In genomic region chr1:120850531-120851421, GRCh38 we compare ENCODE assay signal across 1 cellular context.
TF ChIP-seq lines count a peak whose summit lies in the region.
"Not testable (repeated sequence)": the region's sequence is repeated elsewhere in the genome, so short reads cannot be mapped to it uniquely, and the experiment has no call there.

No MANE protein-coding gene starts in this region.

TF ChIP-seq in HepG2, 621 proteins besides CTCF, POLR2A, EP300 and RAD21 (continued from another document and continues in another):
- TF ChIP-seq ZNF574 (CRISPR knock-in tag; IDR thresholded peaks at IDR 0.05) (peak; percentile 54), SNAPC2 (CRISPR knock-in tag; IDR thresholded peaks at IDR 0.05) (peak; percentile 99), FOXP4 (CRISPR knock-in tag; IDR thresholded peaks at IDR 0.05) (peak; percentile 47), ATF2 (CRISPR knock-in tag; IDR thresholded peaks at IDR 0.05) (peak; percentile 54; the same call in 1 of the 2 replicates), CEBPG (CRISPR knock-in tag; IDR thresholded peaks at IDR 0.05) (peak; percentile 71), BCL6 (CRISPR knock-in tag; IDR thresholded peaks at IDR 0.05) (peak; percentile 9; the same call in 1 of the 2 replicates), SIN3B (IDR thresholded peaks at IDR 0.05; ENCODE audit: low read length) (peak; percentile 24; the same call in 1 of the 2 replicates), REPIN1 (CRISPR knock-in tag; IDR thresholded peaks at IDR 0.05; ENCODE audit: borderline replicate concordance, low read depth) (0 out of 2 replicates have a peak, but pooled peaks have one; percentile 30), NR2F2 (IDR thresholded peaks at IDR 0.05; ENCODE audit: borderline replicate concordance, low read depth) (0 out of 2 replicates have a peak, but pooled peaks have one; percentile 20), AFF4 (CRISPR knock-in tag; IDR thresholded peaks at IDR 0.05) (0 out of 2 replicates have a peak, but pooled peaks have one; percentile 44), IKZF5 (CRISPR knock-in tag; IDR thresholded peaks at IDR 0.05) (0 out of 2 replicates have a peak, but pooled peaks have one; percentile 33), YEATS4 (CRISPR knock-in tag; IDR thresholded peaks at IDR 0.05; ENCODE audit: borderline replicate concordance) (peak; percentile 6; the same call in 1 of the 2 replicates), MIXL1 (CRISPR knock-in tag; IDR thresholded peaks at IDR 0.05) (0 out of 2 replicates have a peak, but pooled peaks have one; percentile 22), NONO (IDR thresholded peaks at IDR 0.05) (peak; percentile 94; the same call in 1 of the 2 replicates), NONO (CRISPR knock-in tag; conservative IDR thresholded peaks at IDR 0.05) (peak; percentile 66), POLR2AphosphoS2 (IDR thresholded peaks at IDR 0.05; ENCODE audit: low read depth, low read length) (peak; percentile 92), ZNF589 (CRISPR knock-in tag; conservative IDR thresholded peaks at IDR 0.05) (0 out of 2 replicates have a peak, but pooled peaks have one; percentile 54), CBX5 (CRISPR knock-in tag; IDR thresholded peaks at IDR 0.05; ENCODE audit: borderline replicate concordance) (0 out of 2 replicates have a peak, but pooled peaks have one; percentile 57), ZNF331 (CRISPR knock-in tag; IDR thresholded peaks at IDR 0.05) (0 out of 2 replicates have a peak, but pooled peaks have one; percentile 15), HBP1 (CRISPR knock-in tag; IDR thresholded peaks at IDR 0.05; ENCODE audit: low read depth) (0 out of 2 replicates have a peak, but pooled peaks have one; percentile 26), PHF8 (CRISPR knock-in tag; IDR thresholded peaks at IDR 0.05) (peak; percentile 53; the same call in 1 of the 2 replicates), CHD2 (IDR thresholded peaks at IDR 0.05; ENCODE audit: low read depth, low read length) (0 out of 2 replicates have a peak, but pooled peaks have one; percentile 28), ZBTB21 (CRISPR knock-in tag; IDR thresholded peaks at IDR 0.05) (peak; percentile 81; the same call in 1 of the 2 replicates), HOXA3 (CRISPR knock-in tag; IDR thresholded peaks at IDR 0.05) (peak; percentile 62), GATAD2A (CRISPR knock-in tag; IDR thresholded peaks at IDR 0.05) (0 out of 2 replicates have a peak, but pooled peaks have one; percentile 25), GTF2F1 (IDR thresholded peaks at IDR 0.05; ENCODE audit: low read length) (peak; percentile 81; the same call in 1 of the 2 replicates), MAFK (conservative IDR thresholded peaks at IDR 0.05 in 1 of 2, IDR thresholded peaks at IDR 0.05 in 1 of 2; ENCODE audit: low read length in 2 of 2) (peak; percentile 82 to 86), SOX6 (CRISPR knock-in tag; IDR thresholded peaks at IDR 0.05) (peak; percentile 29; the same call in 1 of the 2 replicates), MBD4 (IDR thresholded peaks at IDR 0.05; ENCODE audit: borderline replicate concordance, low read length) (peak; percentile 66), ATF1 (CRISPR knock-in tag; IDR thresholded peaks at IDR 0.05) (peak; percentile 41; the same call in 1 of the 2 replicates), RBFOX2 (IDR thresholded peaks at IDR 0.05; ENCODE audit: low read depth, low read length) (peak; percentile 70), BHLHE40 (IDR thresholded peaks at IDR 0.05; ENCODE audit: low read length) (0 out of 2 replicates have a peak, but pooled peaks have one; percentile 22), RBM39 (IDR thresholded peaks at IDR 0.05; ENCODE audit: low read depth, low read length, poor library complexity, severe bottlenecking) (peak; percentile 58), RARA (CRISPR knock-in tag; IDR thresholded peaks at IDR 0.05) (0 out of 2 replicates have a peak, but pooled peaks have one; percentile 7), HDAC2 (CRISPR knock-in tag; IDR thresholded peaks at IDR 0.05) (0 out of 2 replicates have a peak, but pooled peaks have one; percentile 20), POLR2AphosphoS5 (IDR thresholded peaks at IDR 0.05; ENCODE audit: low read depth, low read length) (peak; percentile 88), NR2F6 (IDR thresholded peaks at IDR 0.05) (peak; percentile 41; the same call in 1 of the 2 replicates), NR2F6 (CRISPR knock-in tag; IDR thresholded peaks at IDR 0.05) (0 out of 2 replicates have a peak, but pooled peaks have one; percentile 11), SNAPC4 (CRISPR knock-in tag; IDR thresholded peaks at IDR 0.05) (peak; percentile 99), MED8 (CRISPR knock-in tag; IDR thresholded peaks at IDR 0.05; ENCODE audit: insufficient replicate concordance) (peak; percentile 38), CREM (IDR thresholded peaks at IDR 0.05) (peak; percentile 77), SNAPC5 (CRISPR knock-in tag; IDR thresholded peaks at IDR 0.05; ENCODE audit: borderline replicate concordance) (peak; percentile 99), GABPA (IDR thresholded peaks at IDR 0.05; ENCODE audit: low read depth, low read length) (peak; percentile 40; the same call in 1 of the 2 replicates), GABPA (CRISPR knock-in tag; IDR thresholded peaks at IDR 0.05; ENCODE audit: low read depth) (peak; percentile 82), SIN3A (IDR thresholded peaks at IDR 0.05; ENCODE audit: borderline replicate concordance, low read depth, low read length) (peak; percentile 88)
- TF ChIP-seq SOX6 (IDR thresholded peaks at IDR 0.05); CREM (CRISPR knock-in tag; IDR thresholded peaks at IDR 0.05): not testable (repeated sequence)
